In the genomic region with DNA sequence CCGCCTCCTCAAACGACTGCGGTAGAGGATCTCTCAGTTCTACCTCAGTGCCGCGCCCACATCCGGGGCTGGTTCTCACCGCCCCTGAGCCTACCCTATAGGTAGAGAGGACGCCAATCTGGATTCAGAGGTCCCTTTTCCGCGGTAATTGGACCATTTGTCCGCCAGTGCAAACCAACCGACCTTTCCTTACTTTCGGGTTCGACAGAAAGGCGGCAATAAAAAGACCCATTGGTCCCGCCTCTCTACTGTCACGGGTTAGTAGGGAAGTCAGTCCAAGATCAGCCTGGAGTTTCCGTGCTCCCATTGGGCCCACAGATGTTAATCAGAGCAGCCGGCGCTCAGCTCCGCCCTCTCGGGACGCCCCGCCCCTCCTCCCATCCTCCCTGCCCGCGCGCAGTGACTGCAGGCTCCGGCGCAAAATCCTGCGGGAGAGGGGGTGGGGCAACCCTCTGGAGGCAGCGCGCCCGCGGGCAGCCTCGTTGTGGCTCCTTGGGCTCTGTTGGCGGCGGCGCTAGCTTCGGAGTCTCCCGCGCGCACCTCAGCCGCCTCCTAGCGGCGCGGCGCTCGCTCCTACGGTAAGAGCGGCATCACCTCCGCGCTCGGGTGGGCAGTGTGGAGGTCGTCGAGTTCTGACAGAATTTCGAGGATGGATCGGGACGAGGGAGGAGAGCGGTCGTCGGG, we compare ENCODE assay signal across 1 cellular context.
A peak's percentile ranks its signal among the peaks of the same experiment; 100 is the strongest.
TF ChIP-seq lines count a peak whose summit lies in the region.

TSS of gene PHTF2 (plus strand) at position 380 of the 684 bp plus-strand sequence.
TSS of gene TMEM60 (minus strand) at position 41 of the 684 bp plus-strand sequence. CDS start 4,061 bp downstream, outside the sequence.

TF ChIP-seq in K562, 482 proteins besides CTCF, POLR2A, EP300 and RAD21 (continued from another document and continues in another):
- no peak; the same call in 1 of the 2 replicates for TF ChIP-seq JUN (IDR thresholded peaks at IDR 0.05; ENCODE audit: borderline replicate concordance, low read depth, low read length)
- no peak for TF ChIP-seq JUN (CRISPR knock-in tag; IDR thresholded peaks at IDR 0.05; ENCODE audit: borderline replicate concordance)
- TF ChIP-seq, protein P1, sequence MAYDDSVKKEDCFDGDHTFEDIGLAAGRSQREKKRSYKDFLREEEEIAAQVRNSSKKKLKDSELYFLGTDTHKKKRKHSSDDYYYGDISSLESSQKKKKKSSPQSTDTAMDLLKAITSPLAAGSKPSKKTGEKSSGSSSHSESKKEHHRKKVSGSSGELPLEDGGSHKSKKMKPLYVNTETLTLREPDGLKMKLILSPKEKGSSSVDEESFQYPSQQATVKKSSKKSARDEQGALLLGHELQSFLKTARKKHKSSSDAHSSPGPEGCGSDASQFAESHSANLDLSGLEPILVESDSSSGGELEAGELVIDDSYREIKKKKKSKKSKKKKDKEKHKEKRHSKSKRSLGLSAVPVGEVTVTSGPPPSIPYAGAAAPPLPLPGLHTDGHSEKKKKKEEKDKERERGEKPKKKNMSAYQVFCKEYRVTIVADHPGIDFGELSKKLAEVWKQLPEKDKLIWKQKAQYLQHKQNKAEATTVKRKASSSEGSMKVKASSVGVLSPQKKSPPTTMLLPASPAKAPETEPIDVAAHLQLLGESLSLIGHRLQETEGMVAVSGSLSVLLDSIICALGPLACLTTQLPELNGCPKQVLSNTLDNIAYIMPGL (CRISPR knock-in tag; IDR thresholded peaks at IDR 0.05), result peak; percentile 74; the same call in 1 of the 2 replicates
- TF ChIP-seq, protein P2, sequence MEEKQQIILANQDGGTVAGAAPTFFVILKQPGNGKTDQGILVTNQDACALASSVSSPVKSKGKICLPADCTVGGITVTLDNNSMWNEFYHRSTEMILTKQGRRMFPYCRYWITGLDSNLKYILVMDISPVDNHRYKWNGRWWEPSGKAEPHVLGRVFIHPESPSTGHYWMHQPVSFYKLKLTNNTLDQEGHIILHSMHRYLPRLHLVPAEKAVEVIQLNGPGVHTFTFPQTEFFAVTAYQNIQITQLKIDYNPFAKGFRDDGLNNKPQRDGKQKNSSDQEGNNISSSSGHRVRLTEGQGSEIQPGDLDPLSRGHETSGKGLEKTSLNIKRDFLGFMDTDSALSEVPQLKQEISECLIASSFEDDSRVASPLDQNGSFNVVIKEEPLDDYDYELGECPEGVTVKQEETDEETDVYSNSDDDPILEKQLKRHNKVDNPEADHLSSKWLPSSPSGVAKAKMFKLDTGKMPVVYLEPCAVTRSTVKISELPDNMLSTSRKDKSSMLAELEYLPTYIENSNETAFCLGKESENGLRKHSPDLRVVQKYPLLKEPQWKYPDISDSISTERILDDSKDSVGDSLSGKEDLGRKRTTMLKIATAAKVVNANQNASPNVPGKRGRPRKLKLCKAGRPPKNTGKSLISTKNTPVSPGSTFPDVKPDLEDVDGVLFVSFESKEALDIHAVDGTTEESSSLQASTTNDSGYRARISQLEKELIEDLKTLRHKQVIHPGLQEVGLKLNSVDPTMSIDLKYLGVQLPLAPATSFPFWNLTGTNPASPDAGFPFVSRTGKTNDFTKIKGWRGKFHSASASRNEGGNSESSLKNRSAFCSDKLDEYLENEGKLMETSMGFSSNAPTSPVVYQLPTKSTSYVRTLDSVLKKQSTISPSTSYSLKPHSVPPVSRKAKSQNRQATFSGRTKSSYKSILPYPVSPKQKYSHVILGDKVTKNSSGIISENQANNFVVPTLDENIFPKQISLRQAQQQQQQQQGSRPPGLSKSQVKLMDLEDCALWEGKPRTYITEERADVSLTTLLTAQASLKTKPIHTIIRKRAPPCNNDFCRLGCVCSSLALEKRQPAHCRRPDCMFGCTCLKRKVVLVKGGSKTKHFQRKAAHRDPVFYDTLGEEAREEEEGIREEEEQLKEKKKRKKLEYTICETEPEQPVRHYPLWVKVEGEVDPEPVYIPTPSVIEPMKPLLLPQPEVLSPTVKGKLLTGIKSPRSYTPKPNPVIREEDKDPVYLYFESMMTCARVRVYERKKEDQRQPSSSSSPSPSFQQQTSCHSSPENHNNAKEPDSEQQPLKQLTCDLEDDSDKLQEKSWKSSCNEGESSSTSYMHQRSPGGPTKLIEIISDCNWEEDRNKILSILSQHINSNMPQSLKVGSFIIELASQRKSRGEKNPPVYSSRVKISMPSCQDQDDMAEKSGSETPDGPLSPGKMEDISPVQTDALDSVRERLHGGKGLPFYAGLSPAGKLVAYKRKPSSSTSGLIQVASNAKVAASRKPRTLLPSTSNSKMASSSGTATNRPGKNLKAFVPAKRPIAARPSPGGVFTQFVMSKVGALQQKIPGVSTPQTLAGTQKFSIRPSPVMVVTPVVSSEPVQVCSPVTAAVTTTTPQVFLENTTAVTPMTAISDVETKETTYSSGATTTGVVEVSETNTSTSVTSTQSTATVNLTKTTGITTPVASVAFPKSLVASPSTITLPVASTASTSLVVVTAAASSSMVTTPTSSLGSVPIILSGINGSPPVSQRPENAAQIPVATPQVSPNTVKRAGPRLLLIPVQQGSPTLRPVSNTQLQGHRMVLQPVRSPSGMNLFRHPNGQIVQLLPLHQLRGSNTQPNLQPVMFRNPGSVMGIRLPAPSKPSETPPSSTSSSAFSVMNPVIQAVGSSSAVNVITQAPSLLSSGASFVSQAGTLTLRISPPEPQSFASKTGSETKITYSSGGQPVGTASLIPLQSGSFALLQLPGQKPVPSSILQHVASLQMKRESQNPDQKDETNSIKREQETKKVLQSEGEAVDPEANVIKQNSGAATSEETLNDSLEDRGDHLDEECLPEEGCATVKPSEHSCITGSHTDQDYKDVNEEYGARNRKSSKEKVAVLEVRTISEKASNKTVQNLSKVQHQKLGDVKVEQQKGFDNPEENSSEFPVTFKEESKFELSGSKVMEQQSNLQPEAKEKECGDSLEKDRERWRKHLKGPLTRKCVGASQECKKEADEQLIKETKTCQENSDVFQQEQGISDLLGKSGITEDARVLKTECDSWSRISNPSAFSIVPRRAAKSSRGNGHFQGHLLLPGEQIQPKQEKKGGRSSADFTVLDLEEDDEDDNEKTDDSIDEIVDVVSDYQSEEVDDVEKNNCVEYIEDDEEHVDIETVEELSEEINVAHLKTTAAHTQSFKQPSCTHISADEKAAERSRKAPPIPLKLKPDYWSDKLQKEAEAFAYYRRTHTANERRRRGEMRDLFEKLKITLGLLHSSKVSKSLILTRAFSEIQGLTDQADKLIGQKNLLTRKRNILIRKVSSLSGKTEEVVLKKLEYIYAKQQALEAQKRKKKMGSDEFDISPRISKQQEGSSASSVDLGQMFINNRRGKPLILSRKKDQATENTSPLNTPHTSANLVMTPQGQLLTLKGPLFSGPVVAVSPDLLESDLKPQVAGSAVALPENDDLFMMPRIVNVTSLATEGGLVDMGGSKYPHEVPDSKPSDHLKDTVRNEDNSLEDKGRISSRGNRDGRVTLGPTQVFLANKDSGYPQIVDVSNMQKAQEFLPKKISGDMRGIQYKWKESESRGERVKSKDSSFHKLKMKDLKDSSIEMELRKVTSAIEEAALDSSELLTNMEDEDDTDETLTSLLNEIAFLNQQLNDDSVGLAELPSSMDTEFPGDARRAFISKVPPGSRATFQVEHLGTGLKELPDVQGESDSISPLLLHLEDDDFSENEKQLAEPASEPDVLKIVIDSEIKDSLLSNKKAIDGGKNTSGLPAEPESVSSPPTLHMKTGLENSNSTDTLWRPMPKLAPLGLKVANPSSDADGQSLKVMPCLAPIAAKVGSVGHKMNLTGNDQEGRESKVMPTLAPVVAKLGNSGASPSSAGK (IDR thresholded peaks at IDR 0.05), result peak; percentile 64; the same call in 1 of the 2 replicates
- TF ChIP-seq, protein P3, sequence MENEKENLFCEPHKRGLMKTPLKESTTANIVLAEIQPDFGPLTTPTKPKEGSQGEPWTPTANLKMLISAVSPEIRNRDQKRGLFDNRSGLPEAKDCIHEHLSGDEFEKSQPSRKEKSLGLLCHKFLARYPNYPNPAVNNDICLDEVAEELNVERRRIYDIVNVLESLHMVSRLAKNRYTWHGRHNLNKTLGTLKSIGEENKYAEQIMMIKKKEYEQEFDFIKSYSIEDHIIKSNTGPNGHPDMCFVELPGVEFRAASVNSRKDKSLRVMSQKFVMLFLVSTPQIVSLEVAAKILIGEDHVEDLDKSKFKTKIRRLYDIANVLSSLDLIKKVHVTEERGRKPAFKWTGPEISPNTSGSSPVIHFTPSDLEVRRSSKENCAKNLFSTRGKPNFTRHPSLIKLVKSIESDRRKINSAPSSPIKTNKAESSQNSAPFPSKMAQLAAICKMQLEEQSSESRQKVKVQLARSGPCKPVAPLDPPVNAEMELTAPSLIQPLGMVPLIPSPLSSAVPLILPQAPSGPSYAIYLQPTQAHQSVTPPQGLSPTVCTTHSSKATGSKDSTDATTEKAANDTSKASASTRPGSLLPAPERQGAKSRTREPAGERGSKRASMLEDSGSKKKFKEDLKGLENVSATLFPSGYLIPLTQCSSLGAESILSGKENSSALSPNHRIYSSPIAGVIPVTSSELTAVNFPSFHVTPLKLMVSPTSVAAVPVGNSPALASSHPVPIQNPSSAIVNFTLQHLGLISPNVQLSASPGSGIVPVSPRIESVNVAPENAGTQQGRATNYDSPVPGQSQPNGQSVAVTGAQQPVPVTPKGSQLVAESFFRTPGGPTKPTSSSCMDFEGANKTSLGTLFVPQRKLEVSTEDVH (IDR thresholded peaks at IDR 0.05; ENCODE audit: low read depth, partially characterized antibody), result peak; percentile 67
- peak; percentile 93 for TF ChIP-seq MYBL2 (IDR thresholded peaks at IDR 0.05; ENCODE audit: low read depth)
- no peak for TF ChIP-seq MYBL2 (CRISPR knock-in tag; IDR thresholded peaks at IDR 0.05; ENCODE audit: borderline replicate concordance)
- no peak for TF ChIP-seq SNAPC5 (CRISPR knock-in tag; IDR thresholded peaks at IDR 0.05)
- TF ChIP-seq ATF3 (IDR thresholded peaks at IDR 0.05), result 0 out of 2 replicates have a peak, but pooled peaks have one; percentile 6
- TF ChIP-seq ATF3 (CRISPR knock-in tag; conservative IDR thresholded peaks at IDR 0.05), result no peak
- peak in 1 of 2 experiments; percentile 52; a peak in 1 of 4 replicates for TF ChIP-seq SRF (CRISPR knock-in tag; IDR thresholded peaks at IDR 0.05)
- peak in 1 of 2 experiments; percentile 70; a peak in 1 of 4 replicates for TF ChIP-seq SIN3A (IDR thresholded peaks at IDR 0.05; ENCODE audit: borderline replicate concordance in 2 of 2, control insufficient read depth in 1 of 2, low read depth in 2 of 2, low read length in 2 of 2)
- peak; percentile 67; the same call in 1 of the 2 replicates for TF ChIP-seq EGR1 (conservative IDR thresholded peaks at IDR 0.05)
- TF ChIP-seq NFYB (IDR thresholded peaks at IDR 0.05; ENCODE audit: extremely low read depth, insufficient read length), result peak; percentile 95
- no peak for TF ChIP-seq MIER1 (IDR thresholded peaks at IDR 0.05; ENCODE audit: low read depth)
- TF ChIP-seq ZNF165 (CRISPR knock-in tag; IDR thresholded peaks at IDR 0.05; ENCODE audit: borderline replicate concordance), result no peak
- TF ChIP-seq ZNF408 (CRISPR knock-in tag; IDR thresholded peaks at IDR 0.05; ENCODE audit: low read depth), result no peak
- no peak for TF ChIP-seq ZNF124 (CRISPR knock-in tag; IDR thresholded peaks at IDR 0.05)
- TF ChIP-seq L3MBTL2 (IDR thresholded peaks at IDR 0.05), result peak; percentile 43
- TF ChIP-seq MECOM (CRISPR knock-in tag; IDR thresholded peaks at IDR 0.05), result no peak
- no peak for TF ChIP-seq CHCHD3 (CRISPR knock-in tag; IDR thresholded peaks at IDR 0.05)
- TF ChIP-seq, protein P4, sequence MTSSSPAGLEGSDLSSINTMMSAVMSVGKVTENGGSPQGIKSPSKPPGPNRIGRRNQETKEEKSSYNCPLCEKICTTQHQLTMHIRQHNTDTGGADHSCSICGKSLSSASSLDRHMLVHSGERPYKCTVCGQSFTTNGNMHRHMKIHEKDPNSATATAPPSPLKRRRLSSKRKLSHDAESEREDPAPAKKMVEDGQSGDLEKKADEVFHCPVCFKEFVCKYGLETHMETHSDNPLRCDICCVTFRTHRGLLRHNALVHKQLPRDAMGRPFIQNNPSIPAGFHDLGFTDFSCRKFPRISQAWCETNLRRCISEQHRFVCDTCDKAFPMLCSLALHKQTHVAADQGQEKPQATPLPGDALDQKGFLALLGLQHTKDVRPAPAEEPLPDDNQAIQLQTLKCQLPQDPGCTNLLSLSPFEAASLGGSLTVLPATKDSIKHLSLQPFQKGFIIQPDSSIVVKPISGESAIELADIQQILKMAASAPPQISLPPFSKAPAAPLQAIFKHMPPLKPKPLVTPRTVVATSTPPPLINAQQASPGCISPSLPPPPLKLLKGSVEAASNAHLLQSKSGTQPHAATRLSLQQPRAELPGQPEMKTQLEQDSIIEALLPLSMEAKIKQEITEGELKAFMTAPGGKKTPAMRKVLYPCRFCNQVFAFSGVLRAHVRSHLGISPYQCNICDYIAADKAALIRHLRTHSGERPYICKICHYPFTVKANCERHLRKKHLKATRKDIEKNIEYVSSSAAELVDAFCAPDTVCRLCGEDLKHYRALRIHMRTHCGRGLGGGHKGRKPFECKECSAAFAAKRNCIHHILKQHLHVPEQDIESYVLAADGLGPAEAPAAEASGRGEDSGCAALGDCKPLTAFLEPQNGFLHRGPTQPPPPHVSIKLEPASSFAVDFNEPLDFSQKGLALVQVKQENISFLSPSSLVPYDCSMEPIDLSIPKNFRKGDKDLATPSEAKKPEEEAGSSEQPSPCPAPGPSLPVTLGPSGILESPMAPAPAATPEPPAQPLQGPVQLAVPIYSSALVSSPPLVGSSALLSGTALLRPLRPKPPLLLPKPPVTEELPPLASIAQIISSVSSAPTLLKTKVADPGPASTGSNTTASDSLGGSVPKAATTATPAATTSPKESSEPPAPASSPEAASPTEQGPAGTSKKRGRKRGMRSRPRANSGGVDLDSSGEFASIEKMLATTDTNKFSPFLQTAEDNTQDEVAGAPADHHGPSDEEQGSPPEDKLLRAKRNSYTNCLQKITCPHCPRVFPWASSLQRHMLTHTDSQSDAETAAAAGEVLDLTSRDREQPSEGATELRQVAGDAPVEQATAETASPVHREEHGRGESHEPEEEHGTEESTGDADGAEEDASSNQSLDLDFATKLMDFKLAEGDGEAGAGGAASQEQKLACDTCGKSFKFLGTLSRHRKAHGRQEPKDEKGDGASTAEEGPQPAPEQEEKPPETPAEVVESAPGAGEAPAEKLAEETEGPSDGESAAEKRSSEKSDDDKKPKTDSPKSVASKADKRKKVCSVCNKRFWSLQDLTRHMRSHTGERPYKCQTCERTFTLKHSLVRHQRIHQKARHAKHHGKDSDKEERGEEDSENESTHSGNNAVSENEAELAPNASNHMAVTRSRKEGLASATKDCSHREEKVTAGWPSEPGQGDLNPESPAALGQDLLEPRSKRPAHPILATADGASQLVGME (CRISPR knock-in tag; IDR thresholded peaks at IDR 0.05), result peak; percentile 94
- TF ChIP-seq HDAC1 (IDR thresholded peaks at IDR 0.05), result peak in 1 of 2 experiments; percentile 77; a peak in 1 of 4 replicates
- TF ChIP-seq XRCC5 (IDR thresholded peaks at IDR 0.05; ENCODE audit: low read depth, low read length), result peak; percentile 90
- TF ChIP-seq PURB (CRISPR knock-in tag; IDR thresholded peaks at IDR 0.05; ENCODE audit: low read depth), result no peak
